ENCODE assay signal across 1 cellular context in genomic region chr2:27177441-27178351, GRCh38.
TF ChIP-seq lines count a peak whose summit lies in the region.

No MANE protein-coding gene starts in this region.

TF ChIP-seq in HepG2, 621 proteins besides CTCF, POLR2A, EP300 and RAD21 (continued from another document and continues in another):
- TF ChIP-seq FOXO4 (CRISPR knock-in tag; conservative IDR thresholded peaks at IDR 0.05): peak; percentile 83; the same call in 1 of the 2 replicates
- TF ChIP-seq ZXDC (CRISPR knock-in tag; IDR thresholded peaks at IDR 0.05): no peak
- peak; percentile 64; the same call in 1 of the 2 replicates for TF ChIP-seq ZNF646 (CRISPR knock-in tag; IDR thresholded peaks at IDR 0.05)
- peak; percentile 94; the same call in 1 of the 2 replicates for TF ChIP-seq ZNF569 (CRISPR knock-in tag; IDR thresholded peaks at IDR 0.05; ENCODE audit: borderline replicate concordance)
- no peak for TF ChIP-seq PHF5A (CRISPR knock-in tag; IDR thresholded peaks at IDR 0.05; ENCODE audit: low read depth, unreplicated experiment)
- TF ChIP-seq MTERF4 (CRISPR knock-in tag; IDR thresholded peaks at IDR 0.05): 0 out of 2 replicates have a peak, but pooled peaks have one; percentile 67
- peak; percentile 78; the same call in 1 of the 2 replicates for TF ChIP-seq ZBTB42 (CRISPR knock-in tag; IDR thresholded peaks at IDR 0.05)
- no peak for TF ChIP-seq ZHX1 (CRISPR knock-in tag; IDR thresholded peaks at IDR 0.05; ENCODE audit: low read depth)
- peak; percentile 94 for TF ChIP-seq NR2F6 (IDR thresholded peaks at IDR 0.05)
- TF ChIP-seq NR2F6 (CRISPR knock-in tag; IDR thresholded peaks at IDR 0.05): peak; percentile 86
- TF ChIP-seq HMGA1 (CRISPR knock-in tag; conservative IDR thresholded peaks at IDR 0.05): no peak
- TF ChIP-seq CBFB (CRISPR knock-in tag; IDR thresholded peaks at IDR 0.05): peak; percentile 78; the same call in 1 of the 2 replicates
- no peak for TF ChIP-seq ZNF674 (CRISPR knock-in tag; IDR thresholded peaks at IDR 0.05; ENCODE audit: low read depth)
- TF ChIP-seq ZNF318 (CRISPR knock-in tag; IDR thresholded peaks at IDR 0.05): no peak
- no peak for TF ChIP-seq SNRNP70 (IDR thresholded peaks at IDR 0.05; ENCODE audit: low read depth, low read length)
- TF ChIP-seq ZNF75D (CRISPR knock-in tag; IDR thresholded peaks at IDR 0.05; ENCODE audit: borderline replicate concordance): no peak
- no peak; the same call in 1 of the 2 replicates for TF ChIP-seq ZNF556 (CRISPR knock-in tag; IDR thresholded peaks at IDR 0.05; ENCODE audit: borderline replicate concordance)
- no peak for TF ChIP-seq ZNF607 (CRISPR knock-in tag; IDR thresholded peaks at IDR 0.05; ENCODE audit: borderline replicate concordance)
- peak; percentile 75; the same call in 1 of the 2 replicates for TF ChIP-seq BATF2 (CRISPR knock-in tag; IDR thresholded peaks at IDR 0.05)
- no peak for TF ChIP-seq MLLT10 (CRISPR knock-in tag; IDR thresholded peaks at IDR 0.05)
- 0 out of 2 replicates have a peak, but pooled peaks have one; percentile 16 for TF ChIP-seq ZNF691 (CRISPR knock-in tag; IDR thresholded peaks at IDR 0.05; ENCODE audit: borderline replicate concordance, low read depth)
- peak; percentile 67 for TF ChIP-seq FOSL2 (CRISPR knock-in tag; IDR thresholded peaks at IDR 0.05)
- peak; percentile 91 for TF ChIP-seq ZNF264 (CRISPR knock-in tag; IDR thresholded peaks at IDR 0.05)
- TF ChIP-seq HHEX (CRISPR knock-in tag; IDR thresholded peaks at IDR 0.05): peak; percentile 80
- TF ChIP-seq IRF9 (CRISPR knock-in tag; IDR thresholded peaks at IDR 0.05; ENCODE audit: borderline replicate concordance): peak; percentile 89
- peak; percentile 68; the same call in 1 of the 2 replicates for TF ChIP-seq ZNF138 (CRISPR knock-in tag; IDR thresholded peaks at IDR 0.05; ENCODE audit: low read depth)
- no peak for TF ChIP-seq PTBP1 (IDR thresholded peaks at IDR 0.05; ENCODE audit: low read depth, low read length, poor library complexity, severe bottlenecking)
